In the genomic region with DNA sequence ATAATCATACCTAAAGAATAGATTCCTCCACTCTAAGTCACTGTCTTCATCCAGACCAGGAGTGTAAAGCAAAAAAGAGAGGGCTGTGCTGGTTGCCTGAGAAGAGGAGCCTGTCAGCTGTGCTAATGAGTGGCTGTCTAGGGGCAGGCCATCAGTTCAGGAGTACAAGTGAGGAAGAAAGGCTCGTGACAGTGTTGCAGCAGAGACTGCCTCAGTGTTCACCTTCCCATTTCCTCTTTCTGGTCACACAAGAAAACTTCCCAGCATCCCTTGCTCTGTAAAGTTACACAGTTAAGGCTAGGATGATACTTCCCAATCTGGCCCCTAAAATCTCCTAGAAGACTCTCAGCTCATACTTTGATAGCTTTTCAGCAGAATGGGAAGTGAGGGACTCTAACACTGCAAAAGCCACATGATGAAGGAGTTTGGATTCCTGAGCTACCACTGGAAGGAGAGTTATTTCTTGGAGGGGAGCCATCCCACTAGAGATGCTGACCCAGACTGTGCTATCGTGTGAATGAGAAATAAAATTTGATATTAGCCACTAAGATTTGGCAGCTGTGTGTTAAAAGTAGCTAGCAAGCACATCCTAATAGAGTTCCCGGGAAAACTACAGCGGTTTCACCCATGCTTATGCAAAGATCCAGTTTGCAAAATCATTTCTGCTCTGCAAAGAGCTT, we compare ENCODE assay signal across 9 cellular contexts.
DNase-seq lines count a peak whose midpoint lies in the region; ATAC-seq and TF ChIP-seq lines count a peak whose summit lies in the region.
"Had no signal": no experiment of that assay in that cellular context is flagged by ENCODE, and none has a peak within 500 bp of the region (broad histone marks: within the 10 kb centered on the region; RNA-seq: fewer than 3 reads in every experiment).

No MANE protein-coding gene starts in this region.

- TF ChIP-seq CTCF in astrocyte of the spinal cord (IDR thresholded peaks at IDR 0.05; ENCODE audit: low read depth, low read length) (no peak), spleen (IDR thresholded peaks at IDR 0.05 in 8 of 11, conservative IDR thresholded peaks at IDR 0.05 in 3 of 11) (no peak), body of pancreas (IDR thresholded peaks at IDR 0.05) (no peak)

- H3K4me1 ChIP-seq in spleen, result no peaks in the 10 kb centered on the region
- no peaks in the 10 kb centered on the region for H3K4me1 ChIP-seq in body of pancreas

- H3K27me3 ChIP-seq in spleen (replicated peaks in 1 of 7), result peaks cover 0 to 4% (median 0%) of the 10 kb centered on the region in 7 donors
- H3K27me3 ChIP-seq in body of pancreas, result no peaks in the 10 kb centered on the region

- TF ChIP-seq POLR2A in spleen (IDR thresholded peaks at IDR 0.05) (no peak), body of pancreas (IDR thresholded peaks at IDR 0.05) (no peak)

- peak; percentile 66 for ATAC-seq in GM19023 (IDR thresholded peaks at IDR 0.05; ENCODE audit: unreplicated experiment)
- ATAC-seq in HG03066 (IDR thresholded peaks at IDR 0.05; ENCODE audit: low read depth, unreplicated experiment), result peak; percentile 91
- ATAC-seq in HG03045 (IDR thresholded peaks at IDR 0.05; ENCODE audit: unreplicated experiment), result no peak
- ATAC-seq in body of pancreas, result no peak

- in situ Hi-C loops in astrocyte of the spinal cord (cut with HindIII; ENCODE audit: low sequenced_read_pairs), result no loop called here

- peak; percentile 92 for DNase-seq in astrocyte of the spinal cord (ENCODE audit: low read depth, low spot score)
- peak; percentile 22 for DNase-seq in superior temporal gyrus (ENCODE audit: extremely low spot score)
- DNase-seq in spleen, result no peak
- no peak for DNase-seq in body of pancreas
- DNase-seq: activated CD4-positive, alpha-beta T cell treated with anti-CD3 and anti-CD28 coated beads for 1 hour; NCI-H446 had no signal

- no peak overlapping the region for H3K4me3 ChIP-seq in astrocyte of the spinal cord (ENCODE audit: low read depth, low read length)
- H3K4me3 ChIP-seq in spleen, result no peak overlapping the region
- no peak overlapping the region for H3K4me3 ChIP-seq in body of pancreas

- H3K9me3 ChIP-seq in spleen (peaks cover 0 to 3% (median under 1%) of the 10 kb centered on the region in 8 donors), body of pancreas (peaks cover 0 to 3% (median 0%) of the 10 kb centered on the region in 3 donors)

- intact Hi-C loops in spleen (cut with DNase I; ENCODE audit: low total_unique reads), result no loop called here
- intact Hi-C loops in body of pancreas (cut with DNase I), result no loop called here

- H3K27ac ChIP-seq in spleen (no peak overlapping the region), body of pancreas (no peak overlapping the region)

- H3K36me3 ChIP-seq in spleen (no peaks in the 10 kb centered on the region), body of pancreas (replicated peaks in 1 of 2; ENCODE audit: insufficient read depth in 1 of 2, low read depth in 2 of 2) (no peaks in the 10 kb centered on the region)

- WGBS in spleen, 5 donors, result 45 to 70% (median 63%) methylated on average over 4 of the region's 4 CpGs
- 68 to 73% methylated on average over 4 of the region's 4 CpGs for WGBS in body of pancreas, 2 donors

Comparison
In these comparisons a context has a peak if more than half of its experiments do, and no peak if none do; other contexts are left out.
1. ATAC-seq: peak in GM19023 (single experiment) and HG03066 (single experiment); none in HG03045 (single experiment) and body of pancreas (single experiment).
2. DNase-seq: peak in astrocyte of the spinal cord (single experiment) and superior temporal gyrus (single experiment); none in spleen (single experiment) and body of pancreas (0 of 4).